Comparison of ENCODE assay signal across 10 cellular contexts in the genomic region with DNA sequence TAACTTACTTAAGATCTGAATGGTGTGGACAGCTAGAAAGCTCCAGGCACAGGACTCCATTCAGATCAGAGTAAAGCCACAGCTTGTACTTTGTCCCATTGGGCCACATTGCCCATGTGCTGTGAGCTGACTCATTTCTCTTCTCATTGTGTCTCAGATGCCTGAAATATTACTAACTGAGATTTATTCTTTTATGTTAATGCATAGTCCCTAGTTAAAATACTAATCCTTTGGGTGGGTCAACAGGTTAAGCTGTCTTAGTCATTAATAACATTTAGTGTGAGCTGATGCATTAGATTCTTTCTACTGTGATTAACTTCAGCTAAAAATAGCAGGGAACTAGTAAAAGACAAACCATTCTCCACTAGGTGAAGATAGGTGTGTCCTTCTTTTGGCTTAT.
DNase-seq lines count a peak whose midpoint lies in the region; ATAC-seq, FAIRE-seq and TF ChIP-seq lines count a peak whose summit lies in the region.
"Had no signal": no experiment of that assay in that cellular context is flagged by ENCODE, and none has a peak within 500 bp of the region (broad histone marks: within the 10 kb centered on the region; RNA-seq: fewer than 3 reads in every experiment).

No MANE protein-coding gene starts in this region.

- peak overlapping the region; percentile 73 for H3K27ac ChIP-seq in astrocyte (ENCODE audit: low read depth, low read length)
- H3K27ac ChIP-seq in osteoblast (ENCODE audit: low read depth, low read length): no peak overlapping the region
- H3K27ac ChIP-seq: heart left ventricle, KMS-11 had no signal

- H3K9ac ChIP-seq in astrocyte (ENCODE audit: low read length): peak overlapping the region; percentile 26
- H3K9ac ChIP-seq: KMS-11 had no signal

- H3K27ac Mint-ChIP-seq in astrocyte (ENCODE audit: unreplicated experiment): peak overlapping the region; percentile 62

- H4K20me1 ChIP-seq in astrocyte (ENCODE audit: insufficient read depth, low read length) (no peaks in the 10 kb centered on the region), osteoblast (ENCODE audit: insufficient read depth, low read length) (no peaks in the 10 kb centered on the region)

- H3K4me3 ChIP-seq in astrocyte (ENCODE audit: insufficient read depth, low read depth, low read length): no peak overlapping the region
- no peak overlapping the region for H3K4me3 ChIP-seq in osteoblast (ENCODE audit: insufficient read depth, low read length)
- H3K4me3 ChIP-seq: heart left ventricle had no signal

- no peaks in the 10 kb centered on the region for H3K27me3 Mint-ChIP-seq in astrocyte (ENCODE audit: low read depth, unreplicated experiment)

- H3K27me3 ChIP-seq in astrocyte (ENCODE audit: insufficient read depth, low read length): no peaks in the 10 kb centered on the region
- H3K27me3 ChIP-seq in osteoblast (ENCODE audit: insufficient read depth, low read length): no peaks in the 10 kb centered on the region
- H3K27me3 ChIP-seq: heart left ventricle had no signal

- no peaks in the 10 kb centered on the region for H3K9me3 ChIP-seq in astrocyte (ENCODE audit: insufficient read depth, low read depth, low read length)
- H3K9me3 ChIP-seq in osteoblast (ENCODE audit: low read depth, low read length): no peaks in the 10 kb centered on the region

- H3K36me3 ChIP-seq in astrocyte (ENCODE audit: insufficient read depth, low read length): no peaks in the 10 kb centered on the region
- H3K36me3 ChIP-seq in osteoblast (ENCODE audit: insufficient read depth, low read length): no peaks in the 10 kb centered on the region
- H3K36me3 ChIP-seq: heart left ventricle had no signal

- no peaks in the 10 kb centered on the region for H3K36me3 Mint-ChIP-seq in astrocyte (ENCODE audit: low read depth, unreplicated experiment)

- peak; percentile 70 for FAIRE-seq in astrocyte (lab: Jason Lieb, UNC)

- H3K4me1 ChIP-seq in astrocyte (ENCODE audit: insufficient read depth, low read length) (peaks cover 34% of the 10 kb centered on the region), osteoblast (ENCODE audit: insufficient read depth, low read length) (peaks cover 30% of the 10 kb centered on the region)

- H2AFZ ChIP-seq in astrocyte (ENCODE audit: low read depth, low read length): no peak overlapping the region
- no peak overlapping the region for H2AFZ ChIP-seq in osteoblast (ENCODE audit: low read length)

- H3K4me2 ChIP-seq in astrocyte (ENCODE audit: low read length) (peak overlapping the region; percentile 44), osteoblast (ENCODE audit: insufficient read depth, low read length) (peak overlapping the region; percentile 15)
- H3K4me2 ChIP-seq: KMS-11 had no signal

- ATAC-seq in GM18861 (IDR thresholded peaks at IDR 0.05; ENCODE audit: unreplicated experiment) (peak; percentile 93), HG02981 (IDR thresholded peaks at IDR 0.05; ENCODE audit: unreplicated experiment) (peak; percentile 84), GM19455 (IDR thresholded peaks at IDR 0.05; ENCODE audit: unreplicated experiment) (no peak)

- peak overlapping the region; percentile 15 for H3K4me3 Mint-ChIP-seq in astrocyte (ENCODE audit: unreplicated experiment)

- TF ChIP-seq CTCF in astrocyte (IDR thresholded peaks at IDR 0.05; ENCODE audit: insufficient read depth, low read depth, low read length) (no peak), osteoblast (IDR thresholded peaks at IDR 0.05; ENCODE audit: extremely low read depth, low read depth, low read length) (no peak)

- peaks cover 3% of the 10 kb centered on the region for H3K9me3 Mint-ChIP-seq in astrocyte (ENCODE audit: unreplicated experiment)

- DNase-seq in astrocyte (ENCODE audit: low read depth) (peak; percentile 95), osteoblast (ENCODE audit: insufficient read length, low spot score, missing footprints) (peak; percentile 91), NCI-H2107 (lab: John Stamatoyannopoulos, UW) (no peak), NCI-H187 (lab: John Stamatoyannopoulos, UW) (no peak), KG1 (lab: John Stamatoyannopoulos, UW) (no peak)
- DNase-seq: heart left ventricle had no signal

- H3K4me1 Mint-ChIP-seq in astrocyte (ENCODE audit: low read depth, unreplicated experiment): peaks cover 28% of the 10 kb centered on the region

- no peaks in the 10 kb centered on the region for H3K79me2 ChIP-seq in astrocyte (ENCODE audit: insufficient read depth, low read length)
- H3K79me2 ChIP-seq in osteoblast (ENCODE audit: insufficient read depth, low read length): no peaks in the 10 kb centered on the region

Comparison
In these comparisons a context has a peak if more than half of its experiments do, and no peak if none do; other contexts are left out.
1. DNase-seq: peak in astrocyte (single experiment) and osteoblast (single experiment); none in NCI-H2107 (single experiment), NCI-H187 (0 of 2) and KG1 (single experiment).